8 cellular contexts compared by ENCODE assay signal in genomic region chr10:74153123-74153522, GRCh38. TPM values are rescaled to one million over a fixed set of nuclear protein-coding genes. Genes with fewer than 3 reads are reported as not detected.
A peak's percentile ranks its signal among the peaks of the same experiment; 100 is the strongest.
DNase-seq lines count a peak whose midpoint lies in the region; ATAC-seq and TF ChIP-seq lines count a peak whose summit lies in the region.
"Had no signal": no experiment of that assay in that cellular context is flagged by ENCODE, and none has a peak within 500 bp of the region (broad histone marks: within the 10 kb centered on the region; RNA-seq: fewer than 3 reads in every experiment).

No MANE protein-coding gene starts in this region.

- WGBS in esophagus squamous epithelium, 2 donors: 27 to 35% methylated on average over 4 of the region's 4 CpGs
- WGBS in sigmoid colon, 2 donors: 73 to 74% methylated on average over 4 of the region's 4 CpGs

- intact Hi-C loops in esophagus squamous epithelium (cut with DNase I) (no loop called here), sigmoid colon (cut with DNase I) (loop anchor here (5.0 kb wide), 1 partner anchor 674 kb away; the partner anchor contains the start of gene KAT6B)

- H3K27me3 ChIP-seq in esophagus squamous epithelium (no peaks in the 10 kb centered on the region), sigmoid colon (no peaks in the 10 kb centered on the region)

- H3K9me3 ChIP-seq in esophagus squamous epithelium: no peaks in the 10 kb centered on the region
- H3K9me3 ChIP-seq in sigmoid colon: no peaks in the 10 kb centered on the region

- H3K36me3 ChIP-seq in esophagus squamous epithelium (peaks cover 0 to 3% (median 0%) of the 10 kb centered on the region in 3 donors), sigmoid colon (no peaks in the 10 kb centered on the region)

- ATAC-seq in HG03520 (IDR thresholded peaks at IDR 0.05; ENCODE audit: unreplicated experiment): no peak

- TF ChIP-seq CTCF in esophagus squamous epithelium (IDR thresholded peaks at IDR 0.05) (peak in 4 of 6 experiments; percentile 41 to 55 (median 50)), sigmoid colon (IDR thresholded peaks at IDR 0.05) (peak; percentile 17 to 49 (median 30))

- DNase-seq in GM04503 (ENCODE audit: low read depth) (peak; percentile 17), NCI-H2196 (lab: John Stamatoyannopoulos, UW; ENCODE audit: unreplicated experiment) (peak; percentile 8), esophagus squamous epithelium (lab: John Stamatoyannopoulos, UW) (no peak), sigmoid colon (no peak), iPS-NIHi7 (ENCODE audit: extremely low spot score) (no peak)
- no peak for DNase-seq in central memory CD4-positive, alpha-beta T cell
- DNase-seq: KBM-7 had no signal

- peaks cover 25 to 47% (median 27%) of the 10 kb centered on the region in 3 donors for H3K4me1 ChIP-seq in esophagus squamous epithelium
- H3K4me1 ChIP-seq in sigmoid colon: peaks cover 0 to 58% (median 47%) of the 10 kb centered on the region in 4 donors

- TF ChIP-seq EP300 in sigmoid colon (IDR thresholded peaks at IDR 0.05): no peak

- TF ChIP-seq POLR2A in esophagus squamous epithelium (IDR thresholded peaks at IDR 0.05) (no peak), sigmoid colon (IDR thresholded peaks at IDR 0.05) (no peak)

- H3K4me3 ChIP-seq in esophagus squamous epithelium (peak overlapping the region in 1 of 4 donors; percentile 7), sigmoid colon (no peak overlapping the region)

- H3K27ac ChIP-seq in esophagus squamous epithelium: peak overlapping the region in 3 of 4 donors; percentile 6 to 95 (median 91)
- H3K27ac ChIP-seq in sigmoid colon: peak overlapping the region in 2 of 4 donors; percentile 59 to 88

RNA-seq across cellular contexts. Expression of gene ADK, which starts 2.1 kb away (rescaled TPM):
- total RNA-seq in esophagus squamous epithelium (10 to 100 TPM; 43.3 to 78.4 (median 68.4) TPM), sigmoid colon (10 to 100 TPM; 15.2 to 31.3 (median 26.0) TPM)
- polyA plus RNA-seq in sigmoid colon: 10 to 100 TPM; 19.0 to 28.2 (median 22.3) TPM

RNA-seq across cellular contexts. Expression of gene AP3M1, which starts 2.5 kb away (rescaled TPM):
- total RNA-seq in esophagus squamous epithelium (10 to 100 TPM; 23.0 to 26.1 (median 24.3) TPM), sigmoid colon (10 to 100 TPM; 26.7 to 36.3 (median 30.3) TPM)
- polyA plus RNA-seq in sigmoid colon: 10 to 100 TPM; 13.8 to 19.2 (median 18.3) TPM

Comparison
In these comparisons a context has a peak if more than half of its experiments do, and no peak if none do; other contexts are left out.
1. DNase-seq: peak in GM04503 (single experiment) and NCI-H2196 (single experiment); none in esophagus squamous epithelium (single experiment), sigmoid colon (single experiment), central memory CD4-positive, alpha-beta T cell (single experiment) and iPS-NIHi7 (single experiment).